In genomic region chr13:109389456-109389855, GRCh38 we compare ENCODE assay signal across 21 cellular contexts.
DNase-seq lines count a peak whose midpoint lies in the region; ATAC-seq and TF ChIP-seq lines count a peak whose summit lies in the region.
"Had no signal": no experiment of that assay in that cellular context is flagged by ENCODE, and none has a peak within 500 bp of the region (broad histone marks: within the 10 kb centered on the region; RNA-seq: fewer than 3 reads in every experiment).

No MANE protein-coding gene starts in this region.

- H3K9ac ChIP-seq in skeletal muscle satellite cell (ENCODE audit: low read depth, low read length) = peak overlapping the region; percentile 25
- H3K9ac ChIP-seq: SK-N-SH had no signal

- DNase-seq in ELR (ENCODE audit: low read depth) = peak; percentile 59
- peak; percentile 24 for DNase-seq in LHCN-M2 (ENCODE audit: low read depth)
- DNase-seq in astrocyte of the spinal cord (ENCODE audit: low read depth, low spot score) = peak; percentile 30
- no peak for DNase-seq in NCI-H2029 (lab: John Stamatoyannopoulos, UW)
- no peak for DNase-seq in epidermal melanocyte (ENCODE audit: insufficient read length, low spot score)
- DNase-seq: activated CD4-positive, CD25-positive, alpha-beta regulatory T cell; activated CD8-positive, alpha-beta T cell treated with anti-CD3 and anti-CD28 coated beads for 36 hours; amygdala; esophagus squamous epithelium; glutamatergic neuron; left cardiac atrium; MG63; NCI-H1436 treated with DMSO at 0.1 percent for 48 hours; NCI-H748 treated with DMSO at 0.1 percent for 48 hours; SK-N-SH; stimulated activated CD4-positive, alpha-beta T cell treated with anti-CD3 and anti-CD28 coated beads, Interleukin-2, amount 100 ng/mL, for 48 hours; stimulated activated naive CD4-positive, alpha-beta T cell treated with Interleukin-2 at 50 U/mL for 16 hours; transverse colon had no signal

- H3K36me3 ChIP-seq in skeletal muscle satellite cell (ENCODE audit: insufficient read depth, low read length) = no peaks in the 10 kb centered on the region
- H3K36me3 ChIP-seq: esophagus squamous epithelium, MG63, transverse colon had no signal

- no peaks in the 10 kb centered on the region for H3K9me3 ChIP-seq in skeletal muscle satellite cell (replicated peaks; ENCODE audit: low read length)
- H3K9me3 ChIP-seq: esophagus squamous epithelium, MG63, SK-N-SH, transverse colon had no signal

- in situ Hi-C loops in astrocyte of the spinal cord (cut with HindIII; ENCODE audit: low sequenced_read_pairs) = no loop called here

- H3K4me2 ChIP-seq in skeletal muscle satellite cell (ENCODE audit: low read length) = no peak overlapping the region
- H3K4me2 ChIP-seq: SK-N-SH had no signal

- no peak for TF ChIP-seq CTCF in astrocyte of the spinal cord (IDR thresholded peaks at IDR 0.05; ENCODE audit: low read depth, low read length)

- H3K27me3 ChIP-seq in skeletal muscle satellite cell (ENCODE audit: control insufficient read depth, insufficient read depth, low read length) = no peaks in the 10 kb centered on the region
- H3K27me3 ChIP-seq: esophagus squamous epithelium, MG63, transverse colon had no signal

- no peak overlapping the region for H3K4me3 ChIP-seq in astrocyte of the spinal cord (ENCODE audit: low read depth, low read length)
- no peak overlapping the region for H3K4me3 ChIP-seq in skeletal muscle satellite cell (ENCODE audit: low read length)
- H3K4me3 ChIP-seq: esophagus squamous epithelium, MG63, skin epidermis, transverse colon had no signal

- H3K4me1 ChIP-seq in skeletal muscle satellite cell (ENCODE audit: control insufficient read depth, insufficient read depth, low read length) = peaks cover 30% of the 10 kb centered on the region
- H3K4me1 ChIP-seq: esophagus squamous epithelium, transverse colon had no signal

- ATAC-seq in SK-N-SH treated with all-trans-retinoic acid at 6 μM for 48 hours = no peak
- ATAC-seq: activated CD8-positive, alpha-beta T cell treated with anti-CD3 and anti-CD28 coated beads for 36 hours had no signal

TF ChIP-seq in SK-N-SH treated with all-trans-retinoic acid at 6 μM for 48 hours, 23 proteins besides CTCF, POLR2A, EP300 and RAD21:
- no peak for TF ChIP-seq ZNF70 (CRISPR knock-in tag; IDR thresholded peaks at IDR 0.05)
- no peak for TF ChIP-seq CSDC2 (CRISPR knock-in tag; IDR thresholded peaks at IDR 0.05)
- TF ChIP-seq POU6F1 (CRISPR knock-in tag; IDR thresholded peaks at IDR 0.05; ENCODE audit: borderline replicate concordance, low read depth) = no peak
- TF ChIP-seq ZC3H10 (CRISPR knock-in tag; IDR thresholded peaks at IDR 0.05) = no peak
- TF ChIP-seq ZNF8 (CRISPR knock-in tag; IDR thresholded peaks at IDR 0.05) = no peak
- TF ChIP-seq CSRNP3 (CRISPR knock-in tag; IDR thresholded peaks at IDR 0.05) = no peak
- TF ChIP-seq ZFP30 (CRISPR knock-in tag; IDR thresholded peaks at IDR 0.05) = no peak
- no peak for TF ChIP-seq TOX (CRISPR knock-in tag; IDR thresholded peaks at IDR 0.05; ENCODE audit: borderline replicate concordance)
- TF ChIP-seq GLIS3 (CRISPR knock-in tag; IDR thresholded peaks at IDR 0.05) = no peak
- no peak for TF ChIP-seq TSHZ2 (CRISPR knock-in tag; IDR thresholded peaks at IDR 0.05)

Comparison
In these comparisons a context has a peak if more than half of its experiments do, and no peak if none do; other contexts are left out.
1. DNase-seq: peak in ELR (single experiment), LHCN-M2 (single experiment) and astrocyte of the spinal cord (single experiment); none in NCI-H2029 (single experiment) and epidermal melanocyte (single experiment).